15 cellular contexts compared by ENCODE assay signal in the genomic region with DNA sequence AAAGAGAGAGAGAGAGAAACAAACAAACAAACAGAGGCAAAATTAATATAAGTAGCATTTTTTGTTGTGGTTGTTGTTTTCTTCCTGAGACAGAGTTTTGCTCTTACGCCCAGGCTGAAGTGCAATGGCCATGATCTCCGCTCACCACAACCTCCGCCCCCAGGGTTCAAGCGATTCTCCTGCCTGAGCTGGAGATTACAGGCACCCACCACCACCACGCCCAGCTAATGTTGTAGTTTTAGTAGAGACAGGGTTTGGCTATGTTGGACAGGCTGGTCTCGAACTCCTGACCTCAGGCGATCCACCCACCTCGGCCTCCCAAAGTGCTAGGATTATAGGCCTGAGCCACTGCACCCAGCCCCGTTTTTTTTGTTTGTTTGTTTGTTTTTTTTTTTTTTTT.
"Had no signal": no experiment of that assay in that cellular context is flagged by ENCODE, and none has a peak within 500 bp of the region (broad histone marks: within the 10 kb centered on the region; RNA-seq: fewer than 3 reads in every experiment).

No MANE protein-coding gene starts in this region.

- H3K4me1 ChIP-seq: right atrium auricular region, tibial nerve had no signal

- H3K27ac ChIP-seq: coronary artery, ovary, right atrium auricular region had no signal

- H3K36me3 ChIP-seq: ovary, right atrium auricular region, tibial nerve had no signal

- FAIRE-seq: frontal cortex had no signal

- ATAC-seq: left lobe of liver; natural killer cell; stimulated activated effector memory CD8-positive, alpha-beta T cell treated with anti-CD3 and anti-CD28 coated beads, Interleukin-12 subunit alpha, Interleukin-12 subunit beta, amount 100 ng/mL, for 72 hours; stimulated activated naive CD8-positive, alpha-beta T cell treated with anti-CD3 and anti-CD28 coated beads, Interleukin-15, Interleukin-2, amounts not matched to agents 100 U/mL and 50 U/mL, for 24 hours had no signal

- H3K4me3 ChIP-seq: coronary artery, ovary, right atrium auricular region had no signal

- H3K9me3 ChIP-seq: right atrium auricular region had no signal

- DNase-seq: effector CD4-positive, alpha-beta T cell; islet precursor cell; mammary epithelial cell; natural killer cell; nucleus accumbens; ovary; stimulated activated CD4-positive, alpha-beta T cell treated with anti-CD3 and anti-CD28 coated beads, Interleukin-4, amount 100 ng/mL, for 1 hour; stimulated activated CD8-positive, alpha-beta memory T cell treated with anti-CD3 and anti-CD28 coated beads, Interleukin-4, amount 100 ng/mL, for 48 hours; stimulated activated naive CD8-positive, alpha-beta T cell treated with anti-CD3 and anti-CD28 coated beads, Interleukin-15, Interleukin-2, amounts not matched to agents 100 U/mL and 50 U/mL, for 24 hours had no signal

- H3K27me3 ChIP-seq: ovary, right atrium auricular region, tibial nerve had no signal
